Comparison of ENCODE assay signal across 12 cellular contexts in the genomic region with DNA sequence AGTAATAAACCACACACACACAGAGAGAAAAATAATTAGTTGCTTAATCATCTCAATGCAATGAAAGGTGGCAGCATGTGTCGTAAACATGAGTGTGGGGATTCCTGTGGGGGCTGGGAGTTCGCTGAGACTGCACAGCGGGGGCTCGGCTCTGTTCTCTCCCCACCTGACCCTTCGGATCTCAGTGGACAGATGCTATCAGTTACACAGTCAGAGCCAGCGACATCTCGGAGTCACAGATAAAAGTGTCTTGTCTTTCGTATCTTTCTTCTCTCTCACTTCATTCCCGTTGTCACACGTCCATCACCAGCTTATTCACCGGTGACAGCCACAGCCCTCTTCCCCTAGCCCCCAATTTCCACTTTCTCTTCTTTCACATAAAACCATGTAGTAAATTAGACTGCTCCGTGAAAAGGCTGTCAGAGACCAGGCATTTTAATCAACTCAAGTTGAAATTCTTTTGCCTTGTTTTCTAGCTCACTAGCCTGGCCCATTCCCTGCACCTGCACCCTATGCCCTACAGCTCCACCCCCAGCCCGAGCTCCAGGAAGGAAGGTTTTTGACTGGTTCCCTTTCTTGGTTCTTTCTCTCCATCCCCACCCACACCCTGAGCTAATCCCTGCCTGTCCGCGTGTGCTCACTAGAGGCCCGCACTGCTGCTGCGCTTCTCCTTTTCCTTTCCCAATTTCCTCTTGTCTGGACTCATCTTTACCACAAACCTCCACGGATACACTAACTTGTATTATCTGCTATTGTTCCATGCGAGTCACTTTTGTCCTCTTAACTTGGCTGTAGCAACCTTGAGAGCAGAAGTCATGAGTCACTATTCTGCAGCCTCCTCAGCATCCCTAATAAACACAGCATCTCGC. TPM values are rescaled to one million over a fixed set of nuclear protein-coding genes. Genes with fewer than 3 reads are reported as not detected.
DNase-seq lines count a peak whose midpoint lies in the region; ATAC-seq, FAIRE-seq and TF ChIP-seq lines count a peak whose summit lies in the region.
"Had no signal": no experiment of that assay in that cellular context is flagged by ENCODE, and none has a peak within 500 bp of the region (broad histone marks: within the 10 kb centered on the region; RNA-seq: fewer than 3 reads in every experiment).

No MANE protein-coding gene starts in this region.

- no peak for TF ChIP-seq POLR2A in right lobe of liver (IDR thresholded peaks at IDR 0.05)
- no peak for TF ChIP-seq POLR2A in HepG2 (IDR thresholded peaks at IDR 0.05; ENCODE audit: insufficient read depth in 1 of 2, low read depth in 2 of 2, low read length in 2 of 2)

- H3K27me3 ChIP-seq in right lobe of liver (no peaks in the 10 kb centered on the region), HepG2 (ENCODE audit: control insufficient read depth in 1 of 2, insufficient read depth in 2 of 2, low read length in 2 of 2) (peaks cover 0 to 6% of the 10 kb centered on the region in 2 experiments; a peak in 2 of 5 replicates), WERI-Rb-1 (ENCODE audit: insufficient read depth, low read depth, severe bottlenecking) (no peaks in the 10 kb centered on the region)

- peak in 3 of 4 donors; percentile 38 to 45 (median 43) for ATAC-seq in right lobe of liver
- ATAC-seq in HepG2: no peak
- ATAC-seq: activated T-cell treated with anti-CD3 and anti-CD28 coated beads, Interleukin-2, amount 50 U/mL, for 4 hours had no signal

- WGBS in right lobe of liver (ENCODE audit: insufficient coverage, low coverage, low lambda C conversion rate, missing lambda C conversion rate): 44% methylated on average over 20 of the region's 20 CpGs
- 60% methylated on average over 20 of the region's 20 CpGs for WGBS in HepG2 (ENCODE audit: low lambda C conversion rate)

- H3K9me3 ChIP-seq in right lobe of liver: no peaks in the 10 kb centered on the region
- no peaks in the 10 kb centered on the region for H3K9me3 ChIP-seq in HepG2 (ENCODE audit: low read length)
- no peaks in the 10 kb centered on the region for H3K9me3 ChIP-seq in WERI-Rb-1 (ENCODE audit: severe bottlenecking)

- H3K79me2 ChIP-seq in HepG2 (ENCODE audit: insufficient read depth, low read length): no peaks in the 10 kb centered on the region

- H3K9ac ChIP-seq in HepG2 (ENCODE audit: insufficient read depth, low read depth, low read length): no peak overlapping the region
- H3K9ac ChIP-seq: KMS-11 had no signal

- no peak overlapping the region for H3K4me2 ChIP-seq in HepG2 (ENCODE audit: low read depth, low read length)
- H3K4me2 ChIP-seq: KMS-11 had no signal

- no peak overlapping the region for H2AFZ ChIP-seq in HepG2 (ENCODE audit: low read length)

- no peak for TF ChIP-seq RAD21 in HepG2 (CRISPR knock-in tag; IDR thresholded peaks at IDR 0.05)

- no TSS peak for BruUV-seq in HepG2 (replicated peaks; lab: Mats Ljungman, UMichigan)

- H3K4me3 ChIP-seq in right lobe of liver (no peak overlapping the region), HepG2 (replicated peaks in 1 of 3; ENCODE audit: insufficient read depth in 1 of 3, low read depth in 2 of 3, low read length in 3 of 3) (no peak overlapping the region), WERI-Rb-1 (ENCODE audit: low read depth, low read length) (peak overlapping the region; percentile 15)

- POLR2A ChIA-PET in HepG2 (lab: Yijun Ruan, JAX): no interaction called here

- intact Hi-C loops in right lobe of liver (cut with DNase I) (no loop called here), HepG2 (cut with micrococcal nuclease; ENCODE audit: unreplicated experiment) (no loop called here)

- H3K36me3 ChIP-seq in right lobe of liver (no peaks in the 10 kb centered on the region), HepG2 (replicated peaks in 1 of 2; ENCODE audit: control insufficient read depth in 1 of 2, insufficient read depth in 2 of 2, low read length in 2 of 2) (no peaks in the 10 kb centered on the region), WERI-Rb-1 (no peaks in the 10 kb centered on the region)

- no peak for DNase-seq in right lobe of liver
- no peak for DNase-seq in HepG2 (ENCODE audit: low spot score)
- DNase-seq in WERI-Rb-1: peak; percentile 47
- DNase-seq in kidney tubule cell (ENCODE audit: low spot score): peak; percentile 78
- DNase-seq in urothelium cell line (ENCODE audit: low spot score): no peak
- DNase-seq in NCI-H2081 treated with DMSO at 0.1 percent for 48 hours (lab: John Stamatoyannopoulos, UW): no peak
- no peak for DNase-seq in A172 (ENCODE audit: low spot score)
- DNase-seq in DMS 273 treated with DMSO at 0.1 percent for 48 hours (lab: John Stamatoyannopoulos, UW): no peak
- DNase-seq: activated CD4-positive, CD25-positive, alpha-beta regulatory T cell treated with anti-CD3 and anti-CD28 coated beads, Interleukin-2, amount 50 U/mL, for 72 hours; activated T-cell treated with anti-CD3 and anti-CD28 coated beads, Interleukin-2, amount 50 U/mL, for 4 hours; DMS79 treated with DMSO at 0.1 percent for 48 hours had no signal

- H4K20me1 ChIP-seq in HepG2 (ENCODE audit: insufficient read depth, low read length): no peaks in the 10 kb centered on the region

- no peak for TF ChIP-seq EP300 in HepG2 (IDR thresholded peaks at IDR 0.05; ENCODE audit: low read depth in 2 of 2, low read length in 2 of 2)
- no peak for TF ChIP-seq EP300 in HepG2 (CRISPR knock-in tag; IDR thresholded peaks at IDR 0.05; ENCODE audit: borderline replicate concordance)

- CTCF ChIA-PET in HepG2 (lab: Yijun Ruan, JAX; ENCODE audit: low intra/inter-chr PET ratio, low total read pairs): no interaction called here

- H3K27ac ChIP-seq in right lobe of liver (no peak overlapping the region), HepG2 (ENCODE audit: extremely low read length, insufficient read depth, low read length) (no peak overlapping the region), WERI-Rb-1 (no peak overlapping the region)
- H3K27ac ChIP-seq: KMS-11 had no signal

- FAIRE-seq in HepG2 (lab: Jason Lieb, UNC) (no peak), urothelium cell line (lab: Jason Lieb, UNC) (peak; percentile 88)

- in situ Hi-C loops in HepG2 (cut with HindIII; ENCODE audit: extremely low pct_ligation_motif_present, low pct_unique_long_range_greater_than_20kb): no loop called here

- TF ChIP-seq CTCF in right lobe of liver (IDR thresholded peaks at IDR 0.05): no peak
- TF ChIP-seq CTCF in HepG2 (CRISPR knock-in tag; IDR thresholded peaks at IDR 0.05): no peak
- no peak for TF ChIP-seq CTCF in WERI-Rb-1 (IDR thresholded peaks at IDR 0.05; ENCODE audit: low read depth, low read length)

- H3K4me1 ChIP-seq in right lobe of liver: no peaks in the 10 kb centered on the region
- H3K4me1 ChIP-seq in HepG2 (ENCODE audit: insufficient read depth, low read length): no peaks in the 10 kb centered on the region

TF ChIP-seq in HepG2, 621 proteins besides CTCF, POLR2A, EP300 and RAD21 (continues in another document):
- no peak for TF ChIP-seq ZNF354B (CRISPR knock-in tag; IDR thresholded peaks at IDR 0.05)
- no peak for TF ChIP-seq ZNF558 (CRISPR knock-in tag; IDR thresholded peaks at IDR 0.05; ENCODE audit: borderline replicate concordance)

RNA-seq across cellular contexts. Expression of gene COLEC12, which starts 36.8 kb away (rescaled TPM):
- under 1 TPM in 5 of 6 experiments, not detected in 1; 0.12 to 1.00 (median 0.37) TPM for total RNA-seq in right lobe of liver
- 0.02 TPM in 1 of 2 replicates, not detected in the other for total RNA-seq in HepG2 (2016; rRNA removed; fragmentation: Illumina TruSeq; extraction: Trizol)
- not detected in 2 replicates for total RNA-seq in HepG2 (2016; cell fraction: cytosol; rRNA removed; fragmentation: Illumina TruSeq; extraction: Trizol; ENCODE audit: low read depth)
- total RNA-seq in HepG2 (2016; cell fraction: insoluble cytoplasmic fraction; rRNA removed; fragmentation: Illumina TruSeq; extraction: Trizol): 0.02 TPM in 1 of 2 replicates, not detected in the other
- not detected in 2 replicates for total RNA-seq in HepG2 (2016; cell fraction: membrane; rRNA removed; fragmentation: Illumina TruSeq; extraction: Trizol)
- 0.06 TPM in 1 of 2 replicates, not detected in the other for total RNA-seq in HepG2 (2016; cell fraction: nucleus; rRNA removed; fragmentation: Illumina TruSeq; extraction: Trizol)
- 0.11 and 0.21 TPM in 2 replicates for polyA plus RNA-seq in HepG2 (2011; rRNA removed)
- polyA plus RNA-seq in HepG2 (2011; cell fraction: cytosol; rRNA removed): 0.09 and 0.13 TPM in 2 replicates
- 0.14 TPM in 2 replicates for polyA plus RNA-seq in HepG2 (2011; cell fraction: nucleus; rRNA removed)
- polyA plus RNA-seq in HepG2 (2012): 0.80 and 1.8 TPM in 2 replicates
- 0.02 TPM in 1 of 2 replicates, not detected in the other for polyA plus RNA-seq in HepG2 (2016; cell fraction: cytosol; fragmentation: Illumina TruSeq; extraction: Trizol; ENCODE audit: low read depth)
- not detected in 2 replicates for polyA plus RNA-seq in HepG2 (2016; cell fraction: insoluble cytoplasmic fraction; fragmentation: Illumina TruSeq; extraction: Trizol; ENCODE audit: low read depth)
- polyA plus RNA-seq in HepG2 (2016; cell fraction: membrane; fragmentation: Illumina TruSeq; extraction: Trizol; ENCODE audit: low read depth): not detected in 2 replicates
- polyA plus RNA-seq in HepG2 (2016; cell fraction: nucleus; fragmentation: Illumina TruSeq; extraction: Trizol; ENCODE audit: insufficient read depth, low read depth): 0.09 TPM in 1 of 2 replicates, not detected in the other
- 0.04 TPM in 1 of 2 replicates, not detected in the other for polyA minus RNA-seq in HepG2 (2011; rRNA and poly(A)+ RNA removed; ENCODE audit: low replicate concordance)
- 0.10 TPM in 1 of 2 replicates, not detected in the other for polyA minus RNA-seq in HepG2 (2011; cell fraction: cytosol; rRNA and poly(A)+ RNA removed)
- polyA minus RNA-seq in HepG2 (2011; cell fraction: nucleus; rRNA and poly(A)+ RNA removed): 0.13 and 0.25 TPM in 2 replicates
- total RNA-seq in A172 (2014; rRNA removed; shearing (Covaris generic)): 0.02 TPM in 1 of 2 replicates, not detected in the other

Comparison
In these comparisons a context has a peak if more than half of its experiments do, and no peak if none do; other contexts are left out.
1. DNase-seq: peak in WERI-Rb-1 (single experiment) and kidney tubule cell (single experiment); none in right lobe of liver (0 of 3), HepG2 (single experiment), urothelium cell line (single experiment), NCI-H2081 treated with DMSO at 0.1 percent for 48 hours (single experiment), A172 (single experiment) and DMS 273 treated with DMSO at 0.1 percent for 48 hours (single experiment).